In the genomic region with DNA sequence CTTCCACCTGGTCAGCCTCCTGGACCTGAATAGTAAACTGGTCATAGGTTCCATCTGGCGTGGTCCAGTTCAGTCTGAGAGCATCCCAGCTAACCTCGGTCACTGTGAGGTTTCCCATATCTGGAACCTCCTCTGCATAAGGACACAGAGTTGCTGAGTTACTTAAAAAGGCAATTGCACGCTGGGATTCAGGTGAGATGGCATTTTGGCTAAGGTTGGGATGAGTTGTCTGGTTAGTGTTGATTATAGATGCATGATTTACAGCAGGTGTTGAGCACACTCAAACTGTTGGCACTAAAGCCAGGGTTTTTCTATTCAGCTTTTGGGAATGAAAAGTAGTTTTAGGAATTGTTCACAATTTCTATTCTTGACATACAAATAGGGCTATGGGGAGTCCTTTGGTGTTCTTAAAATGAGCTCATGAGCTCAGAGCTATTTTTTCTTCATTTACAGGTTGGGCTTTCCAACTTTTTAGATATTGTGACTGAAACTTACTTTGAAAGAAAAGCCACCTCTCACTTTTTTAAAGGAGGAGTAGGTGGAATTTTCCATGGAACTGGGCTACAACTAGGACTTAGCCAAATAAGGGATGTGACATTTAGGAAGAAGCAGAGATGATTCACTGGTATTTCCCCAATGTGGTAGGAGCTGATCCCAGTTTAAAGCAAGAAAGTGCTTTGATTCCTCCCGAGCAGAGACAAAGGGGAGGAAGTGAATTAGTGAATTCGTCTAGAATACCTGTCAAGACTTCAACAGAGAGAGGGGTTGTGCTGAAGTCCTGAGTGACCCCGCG, we compare ENCODE assay signal across 13 cellular contexts. TPM values are rescaled to one million over a fixed set of nuclear protein-coding genes. Genes with fewer than 3 reads are reported as not detected.
DNase-seq lines count a peak whose midpoint lies in the region; ATAC-seq, FAIRE-seq and TF ChIP-seq lines count a peak whose summit lies in the region.
"Had no signal": no experiment of that assay in that cellular context is flagged by ENCODE, and none has a peak within 500 bp of the region (broad histone marks: within the 10 kb centered on the region; RNA-seq: fewer than 3 reads in every experiment).

No MANE protein-coding gene starts in this region.

- no peaks in the 10 kb centered on the region for H3K27me3 ChIP-seq in Caco-2 (replicated peaks; ENCODE audit: control insufficient read depth, insufficient read depth, low read length)
- H3K27me3 ChIP-seq: spleen had no signal

- H3K27ac ChIP-seq in coronary artery = peak overlapping the region; percentile 49 to 73

- H3K4me1 Mint-ChIP-seq in stimulated activated memory B cell treated with anti-CD40 and anti-IgM and Interleukin-4, amounts not matched to agents 10 μg/mL and 1 μg/mL and 100 μg/mL, for 72 hours = no peaks in the 10 kb centered on the region
- no peaks in the 10 kb centered on the region for H3K4me1 Mint-ChIP-seq in Caco-2 (ENCODE audit: low read depth, unreplicated experiment)
- H3K4me1 Mint-ChIP-seq: naive B cell, T-cell had no signal

- no peak for FAIRE-seq in D721Med (lab: Jason Lieb, UNC)

- no peak overlapping the region for H3K27ac Mint-ChIP-seq in stimulated activated memory B cell treated with anti-CD40 and anti-IgM and Interleukin-4, amounts not matched to agents 10 μg/mL and 1 μg/mL and 100 μg/mL, for 72 hours
- H3K27ac Mint-ChIP-seq in Caco-2 (ENCODE audit: unreplicated experiment) = no peak overlapping the region
- H3K27ac Mint-ChIP-seq: T-cell had no signal

- POLR2A ChIA-PET in Caco-2 (lab: Charles Lee) = no interaction called here

- H3K9me3 ChIP-seq in Caco-2 = no peaks in the 10 kb centered on the region
- H3K9me3 ChIP-seq: spleen had no signal

- no peak for TF ChIP-seq CTCF in coronary artery (IDR thresholded peaks at IDR 0.05)
- TF ChIP-seq CTCF in D721Med (IDR thresholded peaks at IDR 0.05; ENCODE audit: insufficient read depth, missing control alignments) = no peak
- no peak for TF ChIP-seq CTCF in Caco-2 (IDR thresholded peaks at IDR 0.05; ENCODE audit: insufficient read depth in 1 of 2, low read depth in 1 of 2, low read length in 1 of 2, severe bottlenecking in 1 of 2, unreplicated experiment in 1 of 2)

- no peak overlapping the region for H3K4me3 ChIP-seq in coronary artery
- no peak overlapping the region for H3K4me3 ChIP-seq in Caco-2 (ENCODE audit: low read depth, low read length)
- H3K4me3 ChIP-seq: spleen had no signal

- no peaks in the 10 kb centered on the region for H3K36me3 Mint-ChIP-seq in stimulated activated memory B cell treated with anti-CD40 and anti-IgM and Interleukin-4, amounts not matched to agents 10 μg/mL and 1 μg/mL and 100 μg/mL, for 72 hours
- no peaks in the 10 kb centered on the region for H3K36me3 Mint-ChIP-seq in Caco-2 (ENCODE audit: insufficient read depth, unreplicated experiment)
- H3K36me3 Mint-ChIP-seq: activated naive CD4-positive, alpha-beta T cell treated with anti-CD3 and anti-CD28 coated beads, Interleukin-2, amount 50 U/mL, for 72 hours; naive B cell; T-cell had no signal

- peak; percentile 62 for DNase-seq in HT1080 (ENCODE audit: low read depth)
- no peak for DNase-seq in coronary artery (ENCODE audit: low spot score)
- peak; percentile 51 for DNase-seq in kidney tubule cell (ENCODE audit: low spot score)
- no peak for DNase-seq in D721Med (ENCODE audit: insufficient read length, low spot score)
- no peak for DNase-seq in germinal center (ENCODE audit: low spot score)
- no peak for DNase-seq in Caco-2
- DNase-seq: activated CD8-positive, alpha-beta memory T cell treated with anti-CD3 and anti-CD28 coated beads for 24 hours; naive B cell; NCI-H187 treated with DMSO at 0.1 percent for 48 hours; spleen; T-cell had no signal

- H3K4me1 ChIP-seq in Caco-2 = no peaks in the 10 kb centered on the region
- H3K4me1 ChIP-seq: spleen had no signal

- peaks cover 20% of the 10 kb centered on the region for H3K27me3 Mint-ChIP-seq in stimulated activated memory B cell treated with anti-CD40 and anti-IgM and Interleukin-4, amounts not matched to agents 10 μg/mL and 1 μg/mL and 100 μg/mL, for 72 hours
- H3K27me3 Mint-ChIP-seq in Caco-2 (ENCODE audit: insufficient read depth, unreplicated experiment) = no peaks in the 10 kb centered on the region

- BruUV-seq in Caco-2 (replicated peaks; lab: Mats Ljungman, UMichigan) = no TSS peak

- H3K4me3 Mint-ChIP-seq in stimulated activated memory B cell treated with anti-CD40 and anti-IgM and Interleukin-4, amounts not matched to agents 10 μg/mL and 1 μg/mL and 100 μg/mL, for 72 hours = no peak overlapping the region
- H3K4me3 Mint-ChIP-seq in Caco-2 (ENCODE audit: unreplicated experiment) = no peak overlapping the region
- H3K4me3 Mint-ChIP-seq: naive B cell, T-cell had no signal

- intact Hi-C loops in Caco-2 (cut with micrococcal nuclease; ENCODE audit: unreplicated experiment) = no loop called here

- CTCF ChIA-PET in Caco-2 (lab: Charles Lee) = interaction anchor here (0.6 kb wide), 1 partner anchor 385 kb away, joined by 4 read pairs; no protein-coding TSS in a partner anchor

- no peak for ATAC-seq in stimulated activated memory B cell treated with anti-CD40 and anti-IgM and Interleukin-4, amounts not matched to agents 10 μg/mL and 1 μg/mL and 100 μg/mL, for 72 hours
- ATAC-seq: T-cell had no signal

- no peaks in the 10 kb centered on the region for H3K9me3 Mint-ChIP-seq in stimulated activated memory B cell treated with anti-CD40 and anti-IgM and Interleukin-4, amounts not matched to agents 10 μg/mL and 1 μg/mL and 100 μg/mL, for 72 hours
- H3K9me3 Mint-ChIP-seq in Caco-2 (ENCODE audit: unreplicated experiment) = no peaks in the 10 kb centered on the region
- H3K9me3 Mint-ChIP-seq: activated naive CD4-positive, alpha-beta T cell treated with anti-CD3 and anti-CD28 coated beads, Interleukin-2, amount 50 U/mL, for 72 hours; naive B cell; T-cell had no signal

- H3K36me3 ChIP-seq in Caco-2 (ENCODE audit: control insufficient read depth, insufficient read depth, low read length) = no peaks in the 10 kb centered on the region
- H3K36me3 ChIP-seq: spleen had no signal

RNA-seq across cellular contexts. Expression of a gene that starts 54.7 kb away (rescaled TPM):
- total RNA-seq in HT1080 (2014; rRNA removed; shearing (Covaris generic)) = 44.5 and 45.8 TPM in 2 replicates
- polyA plus RNA-seq in HT1080 (2015; cell fraction: cytosol; rRNA removed) = 15.7 and 18.1 TPM in 2 replicates
- 277 and 305 TPM in 2 replicates for polyA plus RNA-seq in HT1080 (2015; cell fraction: nucleus; rRNA removed)
- total RNA-seq in Caco-2 (2022) = 11.4 and 17.6 TPM in 2 replicates
- total RNA-seq: activated naive CD4-positive, alpha-beta T cell treated with anti-CD3 and anti-CD28 coated beads, Interleukin-2, amount 50 U/mL, for 72 hours had no signal

Comparison
In these comparisons a context has a peak if more than half of its experiments do, and no peak if none do; other contexts are left out.
1. DNase-seq: peak in HT1080 (single experiment) and kidney tubule cell (single experiment); none in coronary artery (single experiment), D721Med (single experiment), germinal center (single experiment) and Caco-2 (0 of 2).